In genomic region chr4:1297023-1297395, GRCh38 we compare ENCODE assay signal across 19 cellular contexts. TPM values are rescaled to one million over a fixed set of nuclear protein-coding genes. Genes with fewer than 3 reads are reported as not detected.
A peak's percentile ranks its signal among the peaks of the same experiment; 100 is the strongest.
DNase-seq lines count a peak whose midpoint lies in the region; FAIRE-seq and TF ChIP-seq lines count a peak whose summit lies in the region.
"Had no signal": no experiment of that assay in that cellular context is flagged by ENCODE, and none has a peak within 500 bp of the region (broad histone marks: within the 10 kb centered on the region; RNA-seq: fewer than 3 reads in every experiment).

No MANE protein-coding gene starts in this region.

- peaks cover 30% of the 10 kb centered on the region for H3K79me1 ChIP-seq in mesendoderm (ENCODE audit: low read length)

- no peak overlapping the region for H3K56ac ChIP-seq in mesendoderm (ENCODE audit: low read length)

- no peak overlapping the region for H3K4ac ChIP-seq in mesendoderm (ENCODE audit: low read depth, low read length)

- H3K23ac ChIP-seq in mesendoderm (ENCODE audit: low read length), result no peak overlapping the region

- no peak overlapping the region for H2BK15ac ChIP-seq in mesendoderm (replicated peaks; ENCODE audit: low read depth)

- H3K9me3 ChIP-seq in Caco-2 (no peaks in the 10 kb centered on the region), vagina (no peaks in the 10 kb centered on the region)
- H3K9me3 ChIP-seq: sigmoid colon had no signal

- H2BK120ac ChIP-seq in mesendoderm (ENCODE audit: low read depth, low read length), result no peak overlapping the region

- H3K27me3 Mint-ChIP-seq in CD14-positive monocyte (ENCODE audit: low read depth in 3 of 3) (no peaks in the 10 kb centered on the region), Caco-2 (ENCODE audit: insufficient read depth, unreplicated experiment) (no peaks in the 10 kb centered on the region), neural crest cell (ENCODE audit: low read depth) (no peaks in the 10 kb centered on the region)
- no peaks in the 10 kb centered on the region for H3K27me3 Mint-ChIP-seq in dendritic cell treated with granulocyte-macrophage colony-stimulating factor and Interleukin-4, amounts not matched to agents 40 ng/mL and 50 ng/mL, for 4 days
- H3K27me3 Mint-ChIP-seq: activated CD8-positive, alpha-beta memory T cell treated with anti-CD3 and anti-CD28 coated beads, Interleukin-2, amount 10 ng/mL, durations not matched to agents 7 days and 5 days had no signal

- no peak overlapping the region for H3K9ac ChIP-seq in mesendoderm (ENCODE audit: low read length)

- H3K79me2 ChIP-seq in mesendoderm (ENCODE audit: control insufficient read depth, insufficient read depth, low read length), result peaks cover 84% of the 10 kb centered on the region

- no peak overlapping the region for H4K5ac ChIP-seq in mesendoderm (ENCODE audit: low read length)

- peaks cover 0 to 2% (median 0%) of the 10 kb centered on the region in 7 donors for H3K9me3 Mint-ChIP-seq in CD14-positive monocyte
- no peaks in the 10 kb centered on the region for H3K9me3 Mint-ChIP-seq in Caco-2 (ENCODE audit: unreplicated experiment)
- no peaks in the 10 kb centered on the region for H3K9me3 Mint-ChIP-seq in dendritic cell treated with granulocyte-macrophage colony-stimulating factor and Interleukin-4, amounts not matched to agents 40 ng/mL and 50 ng/mL, for 4 days
- no peaks in the 10 kb centered on the region for H3K9me3 Mint-ChIP-seq in neural crest cell

- no peak for FAIRE-seq in GM19239 (lab: Jason Lieb, UNC)
- FAIRE-seq: endometrium had no signal

- no CpG with 5 or more reads among the region's 22 CpGs for WGBS in mesendoderm (ENCODE audit: extremely low coverage, insufficient coverage, low lambda C conversion rate)

- H3K27me3 ChIP-seq in Caco-2 (replicated peaks; ENCODE audit: control insufficient read depth, insufficient read depth, low read length) (no peaks in the 10 kb centered on the region), vagina (no peaks in the 10 kb centered on the region), mesendoderm (ENCODE audit: insufficient read depth, low read length, poor library complexity) (no peaks in the 10 kb centered on the region)
- H3K27me3 ChIP-seq: hepatocyte, sigmoid colon had no signal

- no peak overlapping the region for H2AK5ac ChIP-seq in mesendoderm (ENCODE audit: low read length)

- H3K27ac Mint-ChIP-seq in CD14-positive monocyte (peak overlapping the region in 6 of 7 donors; percentile 67 to 90 (median 85)), Caco-2 (ENCODE audit: unreplicated experiment) (peak overlapping the region; percentile 58), neural crest cell (ENCODE audit: unreplicated experiment) (no peak overlapping the region)
- H3K27ac Mint-ChIP-seq in dendritic cell treated with granulocyte-macrophage colony-stimulating factor and Interleukin-4, amounts not matched to agents 40 ng/mL and 50 ng/mL, for 4 days, result peak overlapping the region; percentile 63
- H3K27ac Mint-ChIP-seq: activated CD8-positive, alpha-beta memory T cell treated with anti-CD3 and anti-CD28 coated beads, Interleukin-2, amount 10 ng/mL, durations not matched to agents 7 days and 5 days had no signal

- DNase-seq in CD14-positive monocyte (ENCODE audit: low spot score) (no peak), Caco-2 (no peak), neural crest cell (ENCODE audit: low read depth, low spot score) (no peak), vagina (ENCODE audit: extremely low spot score in 2 of 2) (no peak), GM19239 (ENCODE audit: insufficient read length, low spot score) (no peak), mesendoderm (no peak), Kasumi-1 (lab: John Stamatoyannopoulos, UW) (no peak)
- DNase-seq: activated CD4-positive, CD25-positive, alpha-beta regulatory T cell; activated CD8-positive, alpha-beta memory T cell treated with anti-CD3 and anti-CD28 coated beads, Interleukin-2, amount 10 ng/mL, durations not matched to agents 7 days and 5 days; activated gamma-delta T cell; NCI-H2029 treated with DMSO at 0.1 percent for 48 hours; NCI-H446 treated with DMSO at 0.1 percent for 48 hours; occipital lobe; Right ventricle myocardium superior; T-helper 1 cell had no signal

- intact Hi-C loops in CD14-positive monocyte (cut with micrococcal nuclease), result no loop called here
- intact Hi-C loops in Caco-2 (cut with micrococcal nuclease; ENCODE audit: unreplicated experiment), result no loop called here
- intact Hi-C loops in dendritic cell treated with granulocyte-macrophage colony-stimulating factor and Interleukin-4, amounts not matched to agents 40 ng/mL and 50 ng/mL, for 4 days (cut with micrococcal nuclease), result no loop called here
- intact Hi-C loops in vagina (cut with DNase I), result no loop called here

- H3K18ac ChIP-seq in mesendoderm (ENCODE audit: low read length), result no peak overlapping the region

- no peak overlapping the region for H4K8ac ChIP-seq in mesendoderm (ENCODE audit: low read depth, low read length)

- H3K4me3 Mint-ChIP-seq in CD14-positive monocyte (no peak overlapping the region), Caco-2 (ENCODE audit: unreplicated experiment) (no peak overlapping the region), neural crest cell (peak overlapping the region; percentile 78)
- H3K4me3 Mint-ChIP-seq in dendritic cell treated with granulocyte-macrophage colony-stimulating factor and Interleukin-4, amounts not matched to agents 40 ng/mL and 50 ng/mL, for 4 days, result no peak overlapping the region
- H3K4me3 Mint-ChIP-seq: activated CD8-positive, alpha-beta memory T cell treated with anti-CD3 and anti-CD28 coated beads, Interleukin-2, amount 10 ng/mL, durations not matched to agents 7 days and 5 days had no signal

- no peak for TF ChIP-seq POLR2A in vagina (IDR thresholded peaks at IDR 0.05)

- BruUV-seq in Caco-2 (replicated peaks; lab: Mats Ljungman, UMichigan), result no TSS peak

- H3K36me3 ChIP-seq in Caco-2 (ENCODE audit: control insufficient read depth, insufficient read depth, low read length) (peaks cover 2% of the 10 kb centered on the region; the same call in 1 of the 2 replicates), vagina (peaks cover 0 to 26% of the 10 kb centered on the region in 2 donors), mesendoderm (ENCODE audit: control insufficient read depth, insufficient read depth, low read length) (no peaks in the 10 kb centered on the region)

- CTCF ChIA-PET in Caco-2 (lab: Charles Lee), result no interaction called here

- no peak overlapping the region for H3K4me3 ChIP-seq in Caco-2 (ENCODE audit: low read depth, low read length)
- no peak overlapping the region for H3K4me3 ChIP-seq in vagina
- no peak overlapping the region for H3K4me3 ChIP-seq in mesendoderm (ENCODE audit: low read length)
- H3K4me3 ChIP-seq: hepatocyte, sigmoid colon had no signal

- no peak overlapping the region for H2BK5ac ChIP-seq in mesendoderm (ENCODE audit: low read length)

- H3K36me3 Mint-ChIP-seq in CD14-positive monocyte (peaks cover 46 to 63% of the 10 kb centered on the region in 2 donors), Caco-2 (ENCODE audit: insufficient read depth, unreplicated experiment) (peaks cover 46% of the 10 kb centered on the region), neural crest cell (ENCODE audit: low read depth) (no peaks in the 10 kb centered on the region)
- peaks cover 88% of the 10 kb centered on the region for H3K36me3 Mint-ChIP-seq in dendritic cell treated with granulocyte-macrophage colony-stimulating factor and Interleukin-4, amounts not matched to agents 40 ng/mL and 50 ng/mL, for 4 days (ENCODE audit: low read depth)

- peaks cover 52% of the 10 kb centered on the region for H3K4me1 Mint-ChIP-seq in CD14-positive monocyte
- no peaks in the 10 kb centered on the region for H3K4me1 Mint-ChIP-seq in Caco-2 (ENCODE audit: low read depth, unreplicated experiment)
- H3K4me1 Mint-ChIP-seq in dendritic cell treated with granulocyte-macrophage colony-stimulating factor and Interleukin-4, amounts not matched to agents 40 ng/mL and 50 ng/mL, for 4 days (ENCODE audit: low read depth), result peaks cover 88% of the 10 kb centered on the region
- peaks cover 12% of the 10 kb centered on the region for H3K4me1 Mint-ChIP-seq in neural crest cell

- POLR2A ChIA-PET in Caco-2 (lab: Charles Lee), result no interaction called here

- H3K4me1 ChIP-seq in Caco-2, result no peaks in the 10 kb centered on the region
- peaks cover 51% of the 10 kb centered on the region for H3K4me1 ChIP-seq in vagina
- H3K4me1 ChIP-seq in mesendoderm (ENCODE audit: control insufficient read depth, low read depth, low read length), result peaks cover 3% of the 10 kb centered on the region

- TF ChIP-seq CTCF in CD14-positive monocyte (IDR thresholded peaks at IDR 0.05) (no peak), Caco-2 (IDR thresholded peaks at IDR 0.05; ENCODE audit: insufficient read depth in 1 of 2, low read depth in 1 of 2, low read length in 1 of 2, severe bottlenecking in 1 of 2, unreplicated experiment in 1 of 2) (no peak), neural crest cell (conservative IDR thresholded peaks at IDR 0.05) (no peak), vagina (IDR thresholded peaks at IDR 0.05) (no peak)

- H3K27ac ChIP-seq in vagina (no peak overlapping the region), mesendoderm (ENCODE audit: low read depth, low read length) (no peak overlapping the region)
- H3K27ac ChIP-seq: hepatocyte, sigmoid colon had no signal

- H3K4me2 ChIP-seq in mesendoderm (ENCODE audit: low read length), result no peak overlapping the region
- H3K4me2 ChIP-seq: hepatocyte had no signal

RNA-seq across cellular contexts. Expression of gene MAEA, which starts 7.3 kb away (rescaled TPM):
- polyA plus RNA-seq in CD14-positive monocyte, result 10 to 100 TPM; 34.3 to 37.7 TPM
- total RNA-seq in Caco-2 (2022) (81.1 and 89.3 TPM in 2 replicates), neural crest cell (72.1 and 74.0 TPM in 2 replicates), vagina (103 TPM)
- polyA plus RNA-seq in mesendoderm (2013, experiment 1 of 2), result 57.0 TPM
- polyA plus RNA-seq in mesendoderm (2013, experiment 2 of 2), result 55.7 TPM

RNA-seq across cellular contexts. Expression of gene CTBP1, which starts 48.1 kb away (rescaled TPM):
- polyA plus RNA-seq in CD14-positive monocyte, result 10 to 100 TPM; 21.3 to 42.1 TPM
- 184 TPM in 2 replicates for total RNA-seq in Caco-2 (2022)
- total RNA-seq in neural crest cell, result 218 and 219 TPM in 2 replicates
- 93.1 TPM for total RNA-seq in vagina
- polyA plus RNA-seq in mesendoderm (2013, experiment 1 of 2), result 64.9 TPM
- polyA plus RNA-seq in mesendoderm (2013, experiment 2 of 2), result 65.1 TPM

RNA-seq across cellular contexts. Expression of gene UVSSA, which starts 50.0 kb away (rescaled TPM):
- 1 to 10 TPM; 2.6 to 4.8 TPM for polyA plus RNA-seq in CD14-positive monocyte
- total RNA-seq in Caco-2 (2022), result 26.3 and 27.4 TPM in 2 replicates
- total RNA-seq in neural crest cell, result 22.8 and 24.0 TPM in 2 replicates
- total RNA-seq in vagina, result 25.5 TPM
- 4.3 TPM for polyA plus RNA-seq in mesendoderm (2013, experiment 1 of 2)
- polyA plus RNA-seq in mesendoderm (2013, experiment 2 of 2), result 4.6 TPM
